ENCODE assay signal across 8 cellular contexts in the genomic region with DNA sequence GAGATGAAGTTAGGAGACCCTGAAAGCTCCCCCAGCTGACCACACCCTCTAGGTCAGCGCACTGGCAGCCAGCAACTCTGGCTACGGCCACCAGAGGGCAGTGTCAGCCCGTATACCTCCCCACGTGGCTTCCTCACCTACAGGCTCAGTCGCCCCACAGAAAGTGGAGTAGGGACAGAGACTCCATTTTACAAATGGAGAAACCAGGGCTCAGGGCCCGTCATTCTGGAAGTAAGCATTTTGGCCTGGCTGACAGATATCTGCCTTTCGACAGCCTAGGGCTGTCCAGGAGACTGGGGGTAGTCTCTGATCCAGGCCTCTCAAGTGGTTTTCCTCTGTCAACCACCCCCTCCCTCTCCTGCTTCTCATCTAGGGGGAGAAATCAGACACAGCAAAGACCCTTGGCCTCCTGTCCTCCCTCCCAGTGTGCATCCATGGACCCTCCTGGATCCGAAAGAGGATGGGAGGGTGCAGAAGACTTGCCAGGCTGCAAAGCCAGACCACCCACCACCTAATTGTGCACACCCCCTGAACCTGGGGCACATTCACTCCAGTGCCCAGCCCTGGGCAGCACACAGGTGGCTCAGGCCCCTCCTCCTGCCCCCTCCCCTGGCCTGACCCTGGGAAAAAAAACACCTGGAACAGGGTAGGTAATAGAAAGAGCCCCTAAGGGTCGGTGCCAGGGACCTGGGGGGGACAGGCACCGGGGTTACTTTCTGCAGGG. TPM values are rescaled to one million over a fixed set of nuclear protein-coding genes. Genes with fewer than 3 reads are reported as not detected.
DNase-seq lines count a peak whose midpoint lies in the region; ATAC-seq and TF ChIP-seq lines count a peak whose summit lies in the region.

No MANE protein-coding gene starts in this region.

- WGBS in esophagus muscularis mucosa, result 12% methylated on average over 8 of the region's 10 CpGs

- H3K4me1 Mint-ChIP-seq in naive B cell, result peaks cover 14 to 18% (median 16%) of the 10 kb centered on the region in 3 donors

- peak; percentile 90 for ATAC-seq in naive B cell (ENCODE audit: low read depth in 2 of 2)
- ATAC-seq in GM21526 (IDR thresholded peaks at IDR 0.05; ENCODE audit: low FRiP score, unreplicated experiment), result no peak

- H3K4me3 ChIP-seq in GM06990 (replicated peaks; ENCODE audit: low read depth, low read length) (no peak overlapping the region), esophagus muscularis mucosa (no peak overlapping the region)

- H3K9me3 Mint-ChIP-seq in naive B cell, result no peaks in the 10 kb centered on the region

- H3K36me3 ChIP-seq in GM06990 (ENCODE audit: control insufficient read depth, insufficient read depth, low read length) (no peaks in the 10 kb centered on the region), esophagus muscularis mucosa (no peaks in the 10 kb centered on the region)

- no peak overlapping the region for H3K27ac Mint-ChIP-seq in naive B cell

- no peak overlapping the region for H3K27ac ChIP-seq in esophagus muscularis mucosa (replicated peaks in 1 of 4)

- TF ChIP-seq POLR2A in esophagus muscularis mucosa (IDR thresholded peaks at IDR 0.05; ENCODE audit: low read depth), result no peak

- H3K4me3 Mint-ChIP-seq in naive B cell, result no peak overlapping the region

- no peak for TF ChIP-seq EP300 in esophagus muscularis mucosa (IDR thresholded peaks at IDR 0.05)

- H3K27me3 ChIP-seq in GM06990 (replicated peaks; ENCODE audit: control insufficient read depth, insufficient read depth, low read length), result peaks cover 1% of the 10 kb centered on the region; the same call in 1 of the 2 replicates
- H3K27me3 ChIP-seq in esophagus muscularis mucosa, result peaks cover 11 to 59% (median 39%) of the 10 kb centered on the region in 4 donors

- intact Hi-C loops in esophagus muscularis mucosa (cut with DNase I), result loop anchor here (1.0 to 5.0 kb wide), 2 partner anchors 63 to 149 kb away; no protein-coding TSS in a partner anchor

- peaks cover 18 to 28% (median 21%) of the 10 kb centered on the region in 4 donors for H3K4me1 ChIP-seq in esophagus muscularis mucosa

- peaks cover 27 to 49% (median 44%) of the 10 kb centered on the region in 3 donors for H3K27me3 Mint-ChIP-seq in naive B cell

- DNase-seq in GM06990 (ENCODE audit: extremely low read depth, insufficient read length), result peak; percentile 77
- peak; percentile 98 for DNase-seq in HuH-7 (ENCODE audit: low spot score)
- peak; percentile 44 for DNase-seq in OCI-M2 (lab: John Stamatoyannopoulos, UW; ENCODE audit: unreplicated experiment)
- DNase-seq in activated T-cell treated with anti-CD3 and anti-CD28 coated beads for 24 hours (ENCODE audit: low read depth), result peak; percentile 65
- peak; percentile 94 for DNase-seq in esophagus muscularis mucosa (ENCODE audit: extremely low spot score)
- peak; percentile 73 for DNase-seq in naive B cell
- DNase-seq in stimulated activated CD8-positive, alpha-beta memory T cell treated with anti-CD3 and anti-CD28 coated beads, Interleukin-7, amount 100 ng/mL, for 4 hours (ENCODE audit: low read depth in 2 of 2), result peak; percentile 58 to 66

- H3K36me3 Mint-ChIP-seq in naive B cell, result no peaks in the 10 kb centered on the region

- H3K9me3 ChIP-seq in esophagus muscularis mucosa, result no peaks in the 10 kb centered on the region

- TF ChIP-seq CTCF in GM06990 (IDR thresholded peaks at IDR 0.05; ENCODE audit: insufficient read depth, low read length, poor library complexity, severe bottlenecking), result peak; percentile 97
- TF ChIP-seq CTCF in esophagus muscularis mucosa (IDR thresholded peaks at IDR 0.05), result peak; percentile 97 to 99 (median 99)

RNA-seq across cellular contexts. Expression of gene HAP1, which starts 3.8 kb away (rescaled TPM):
- under 1 TPM in 1 of 4 donors, not detected in 3; 0.19 TPM for total RNA-seq in esophagus muscularis mucosa
- polyA plus RNA-seq in naive B cell (ENCODE audit: low read depth in 6 of 6), result not detected

RNA-seq across cellular contexts. Expression of gene GAST, which starts 26.1 kb away (rescaled TPM):
- total RNA-seq in esophagus muscularis mucosa, result not detected
- polyA plus RNA-seq in naive B cell (ENCODE audit: low read depth in 6 of 6), result not detected

RNA-seq across cellular contexts. Expression of gene JUP, which starts 48.3 kb away (rescaled TPM):
- 10 to 100 TPM; 24.5 to 56.6 (median 46.4) TPM for total RNA-seq in esophagus muscularis mucosa
- polyA plus RNA-seq in naive B cell (ENCODE audit: low read depth in 6 of 6), result 100 to 1,000 TPM in 2 of 6 donors, 10 to 100 TPM in 4; 32.9 to 123 (median 51.0) TPM

RNA-seq across cellular contexts. Expression of gene EIF1, which starts 49.6 kb away (rescaled TPM):
- total RNA-seq in esophagus muscularis mucosa, result 100 to 1,000 TPM; 158 to 426 (median 207) TPM
- polyA plus RNA-seq in naive B cell (ENCODE audit: low read depth in 6 of 6), result 1,000 to 10,000 TPM; 1,122 to 1,685 (median 1,504) TPM

Comparison
In these comparisons a context has a peak if more than half of its experiments do, and no peak if none do; other contexts are left out.
1. DNase-seq: peak in every context shown above with its lines; median percentile 98 in HuH-7; 94 in esophagus muscularis mucosa; 77 in GM06990; 73 in naive B cell; 65 in activated T-cell treated with anti-CD3 and anti-CD28 coated beads for 24 hours; 62 in stimulated activated CD8-positive, alpha-beta memory T cell treated with anti-CD3 and anti-CD28 coated beads, Interleukin-7, amount 100 ng/mL, for 4 hours; 44 in OCI-M2.